Comparison of ENCODE assay signal across 21 cellular contexts in genomic region chr7:134375206-134375605, GRCh38.
"Had no signal": no experiment of that assay in that cellular context is flagged by ENCODE, and none has a peak within 500 bp of the region (broad histone marks: within the 10 kb centered on the region; RNA-seq: fewer than 3 reads in every experiment).

No MANE protein-coding gene starts in this region.

- FAIRE-seq: bronchial epithelial cell, RCC 7860 had no signal

- ATAC-seq: activated CD8-positive, alpha-beta T cell treated with anti-CD3 and anti-CD28 coated beads, Interleukin-2, amount 10 ng/mL, durations not matched to agents 7 days and 5 days; WTC11 had no signal

- DNase-seq: activated CD4-positive, alpha-beta T cell treated with anti-CD3 and anti-CD28 coated beads for 48 hours; activated CD4-positive, alpha-beta T cell treated with anti-CD3 and anti-CD28 coated beads, Interleukin-2, amount 50 U/mL, for 4 hours; activated CD4-positive, CD25-positive, alpha-beta regulatory T cell treated with anti-CD3 and anti-CD28 coated beads, Interleukin-2, amount 50 U/mL, for 72 hours; activated CD8-positive, alpha-beta memory T cell treated with anti-CD3 and anti-CD28 coated beads, Interleukin-2, amount 50 U/mL, for 48 hours; activated CD8-positive, alpha-beta T cell treated with anti-CD3 and anti-CD28 coated beads, Interleukin-2, amount 10 ng/mL, durations not matched to agents 7 days and 5 days; activated effector memory CD4-positive, alpha-beta T cell treated with Interleukin-2 at 50 U/mL for 16 hours; activated naive CD4-positive, alpha-beta T cell; activated T-cell treated with anti-CD3 and anti-CD28 coated beads, Interleukin-2, amount 50 U/mL, for 1 hour; aorta; central memory CD4-positive, alpha-beta T cell; Kasumi-1; KBM-7; NCI-H1092; NCI-H1417 treated with DMSO at 0.1 percent for 48 hours; NCI-H1694 treated with DMSO at 0.1 percent for 48 hours; NCI-H2029 treated with DMSO at 0.1 percent for 48 hours; NCI-H524; SHP77 had no signal
